ENCODE assay signal across 1 cellular context in genomic region chr1:68453060-68453665, GRCh38.
TF ChIP-seq lines count a peak whose summit lies in the region.

No MANE protein-coding gene starts in this region.

TF ChIP-seq in SK-N-SH treated with all-trans-retinoic acid at 6 μM for 48 hours, 23 proteins besides CTCF, POLR2A, EP300 and RAD21 (continued from another document):
- TF ChIP-seq TSHZ2 (CRISPR knock-in tag; IDR thresholded peaks at IDR 0.05) (no peak), ZNF70 (CRISPR knock-in tag; IDR thresholded peaks at IDR 0.05) (no peak), ARNTL (CRISPR knock-in tag; IDR thresholded peaks at IDR 0.05; ENCODE audit: borderline replicate concordance, low read depth) (no peak), ISL1 (CRISPR knock-in tag; IDR thresholded peaks at IDR 0.05) (no peak), BACH2 (CRISPR knock-in tag; IDR thresholded peaks at IDR 0.05; ENCODE audit: borderline replicate concordance) (no peak), OSR1 (CRISPR knock-in tag; IDR thresholded peaks at IDR 0.05) (no peak)
